2 cellular contexts compared by ENCODE assay signal in genomic region chr2:105076121-105076520, GRCh38.
TF ChIP-seq lines count a peak whose summit lies in the region.

No MANE protein-coding gene starts in this region.

TF ChIP-seq in GM23338, 12 proteins besides CTCF, POLR2A, EP300 and RAD21 (continued from another document):
- no peak for TF ChIP-seq STAT1 (IDR thresholded peaks at IDR 0.05; ENCODE audit: unreplicated experiment)
- TF ChIP-seq EZH2phosphoT487 (IDR thresholded peaks at IDR 0.05; ENCODE audit: unreplicated experiment) = no peak
- no peak for TF ChIP-seq POLR2AphosphoS5 (IDR thresholded peaks at IDR 0.05; ENCODE audit: low read depth)

TF ChIP-seq in GM12878, 131 proteins besides CTCF, POLR2A, EP300 and RAD21 (continued from another document):
- TF ChIP-seq PRDM15 (CRISPR knock-in tag; IDR thresholded peaks at IDR 0.05) = no peak
- TF ChIP-seq STAT1 (conservative IDR thresholded peaks at IDR 0.05) = no peak
- no peak for TF ChIP-seq SRF (IDR thresholded peaks at IDR 0.05; ENCODE audit: low read depth in 2 of 2, low read length in 2 of 2)
- TF ChIP-seq RBBP5 (conservative IDR thresholded peaks at IDR 0.05) = no peak
- no peak for TF ChIP-seq JUNB (IDR thresholded peaks at IDR 0.05)
- no peak for TF ChIP-seq HDAC2 (IDR thresholded peaks at IDR 0.05)
- no peak for TF ChIP-seq CHD1 (IDR thresholded peaks at IDR 0.05; ENCODE audit: low read depth, low read length)
- no peak for TF ChIP-seq NFIC (IDR thresholded peaks at IDR 0.05; ENCODE audit: low read depth, low read length)
- TF ChIP-seq BCL3 (IDR thresholded peaks at IDR 0.05; ENCODE audit: borderline replicate concordance, insufficient read depth, low read depth, low read length, poor library complexity, severe bottlenecking) = no peak
- no peak for TF ChIP-seq RELB (IDR thresholded peaks at IDR 0.05; ENCODE audit: low read depth)
- no peak for TF ChIP-seq ELK1 (IDR thresholded peaks at IDR 0.05; ENCODE audit: low read depth, low read length)
